In genomic region chr15:32956006-32956405, GRCh38 we compare ENCODE assay signal across 7 cellular contexts.
A peak's percentile ranks its signal among the peaks of the same experiment; 100 is the strongest.
DNase-seq lines count a peak whose midpoint lies in the region; ATAC-seq and TF ChIP-seq lines count a peak whose summit lies in the region.

No MANE protein-coding gene starts in this region.

- H3K36me3 ChIP-seq in right lobe of liver: no peaks in the 10 kb centered on the region

- TF ChIP-seq CTCF in GM12874 (IDR thresholded peaks at IDR 0.05; ENCODE audit: insufficient read depth, low read depth, low read length) (peak; percentile 53; the same call in 1 of the 2 replicates), brain (conservative IDR thresholded peaks at IDR 0.05) (peak; percentile 54 to 69), right lobe of liver (IDR thresholded peaks at IDR 0.05) (peak; percentile 14 to 44 (median 31))

- H3K27me3 ChIP-seq in right lobe of liver: no peaks in the 10 kb centered on the region

- H3K27ac Mint-ChIP-seq in brain: no peak overlapping the region
- no peak overlapping the region for H3K27ac Mint-ChIP-seq in activated T-helper 17 cell treated with anti-CD3 and anti-CD28 coated beads, Interleukin-2, amount 50 U/mL, for 72 hours
- H3K27ac Mint-ChIP-seq in stimulated activated memory B cell treated with anti-CD40 and anti-IgM and Interleukin-4, amounts not matched to agents 10 μg/mL and 1 μg/mL and 100 μg/mL, for 72 hours: no peak overlapping the region

- no peaks in the 10 kb centered on the region for H3K36me3 Mint-ChIP-seq in brain
- H3K36me3 Mint-ChIP-seq in activated T-helper 17 cell treated with anti-CD3 and anti-CD28 coated beads, Interleukin-2, amount 50 U/mL, for 72 hours (ENCODE audit: low read depth): no peaks in the 10 kb centered on the region
- no peaks in the 10 kb centered on the region for H3K36me3 Mint-ChIP-seq in stimulated activated memory B cell treated with anti-CD40 and anti-IgM and Interleukin-4, amounts not matched to agents 10 μg/mL and 1 μg/mL and 100 μg/mL, for 72 hours

- intact Hi-C loops in right lobe of liver (cut with DNase I): no loop called here

- TF ChIP-seq POLR2A in right lobe of liver (IDR thresholded peaks at IDR 0.05): no peak

- H3K9me3 ChIP-seq in right lobe of liver: no peaks in the 10 kb centered on the region

- no peak overlapping the region for H3K4me3 ChIP-seq in right lobe of liver

- peaks cover 0 to 2% (median 0%) of the 10 kb centered on the region in 5 experiments for H3K9me3 Mint-ChIP-seq in brain
- no peaks in the 10 kb centered on the region for H3K9me3 Mint-ChIP-seq in activated T-helper 17 cell treated with anti-CD3 and anti-CD28 coated beads, Interleukin-2, amount 50 U/mL, for 72 hours
- no peaks in the 10 kb centered on the region for H3K9me3 Mint-ChIP-seq in stimulated activated memory B cell treated with anti-CD40 and anti-IgM and Interleukin-4, amounts not matched to agents 10 μg/mL and 1 μg/mL and 100 μg/mL, for 72 hours

- no peaks in the 10 kb centered on the region for H3K4me1 ChIP-seq in right lobe of liver

- no peaks in the 10 kb centered on the region for H3K27me3 Mint-ChIP-seq in brain
- H3K27me3 Mint-ChIP-seq in activated T-helper 17 cell treated with anti-CD3 and anti-CD28 coated beads, Interleukin-2, amount 50 U/mL, for 72 hours: peaks cover 6% of the 10 kb centered on the region
- peaks cover 23% of the 10 kb centered on the region for H3K27me3 Mint-ChIP-seq in stimulated activated memory B cell treated with anti-CD40 and anti-IgM and Interleukin-4, amounts not matched to agents 10 μg/mL and 1 μg/mL and 100 μg/mL, for 72 hours

- H3K4me1 Mint-ChIP-seq in brain: peaks cover 25% of the 10 kb centered on the region
- H3K4me1 Mint-ChIP-seq in activated T-helper 17 cell treated with anti-CD3 and anti-CD28 coated beads, Interleukin-2, amount 50 U/mL, for 72 hours: peaks cover 5% of the 10 kb centered on the region
- peaks cover 5% of the 10 kb centered on the region for H3K4me1 Mint-ChIP-seq in stimulated activated memory B cell treated with anti-CD40 and anti-IgM and Interleukin-4, amounts not matched to agents 10 μg/mL and 1 μg/mL and 100 μg/mL, for 72 hours

- ATAC-seq in right lobe of liver: peak in 2 of 4 donors; percentile 41 to 46
- no peak for ATAC-seq in activated T-helper 17 cell treated with anti-CD3 and anti-CD28 coated beads, Interleukin-2, amount 50 U/mL, for 72 hours (replicated peaks)
- ATAC-seq in stimulated activated memory B cell treated with anti-CD40 and anti-IgM and Interleukin-4, amounts not matched to agents 10 μg/mL and 1 μg/mL and 100 μg/mL, for 72 hours: no peak

- no peak overlapping the region for H3K4me3 Mint-ChIP-seq in brain
- H3K4me3 Mint-ChIP-seq in activated T-helper 17 cell treated with anti-CD3 and anti-CD28 coated beads, Interleukin-2, amount 50 U/mL, for 72 hours: no peak overlapping the region
- no peak overlapping the region for H3K4me3 Mint-ChIP-seq in stimulated activated memory B cell treated with anti-CD40 and anti-IgM and Interleukin-4, amounts not matched to agents 10 μg/mL and 1 μg/mL and 100 μg/mL, for 72 hours

- DNase-seq in NCI-H1092 (lab: John Stamatoyannopoulos, UW) (peak; percentile 28), right lobe of liver (no peak), NCI-H1930 (lab: John Stamatoyannopoulos, UW) (no peak)

- H3K27ac ChIP-seq in right lobe of liver: no peak overlapping the region

- 43% methylated on average over 1 of the region's 1 CpG for WGBS in right lobe of liver (ENCODE audit: insufficient coverage, low coverage, low lambda C conversion rate, missing lambda C conversion rate)
